In genomic region chr18:76492669-76493212, GRCh38 we compare ENCODE assay signal across 8 cellular contexts. TPM values are rescaled to one million over a fixed set of nuclear protein-coding genes. Genes with fewer than 3 reads are reported as not detected.
DNase-seq lines count a peak whose midpoint lies in the region; ATAC-seq and TF ChIP-seq lines count a peak whose summit lies in the region.

No MANE protein-coding gene starts in this region.

- intact Hi-C loops in heart left ventricle (cut with DNase I): loop anchor here in 6 of 10 donors (5.0 to 10.0 kb wide), 7 partner anchors 40 to 192 kb away; no protein-coding TSS in a partner anchor
- intact Hi-C loops in tibial artery (cut with DNase I; ENCODE audit: low total_unique reads): no loop called here

- H3K27me3 ChIP-seq in heart left ventricle (no peaks in the 10 kb centered on the region), parathyroid adenoma (ENCODE audit: control insufficient read depth, insufficient read depth, low read length) (no peaks in the 10 kb centered on the region), tibial artery (peaks cover 0 to 74% of the 10 kb centered on the region in 2 donors)

- TF ChIP-seq POLR2A in heart left ventricle (IDR thresholded peaks at IDR 0.05): no peak

- peaks cover 7% of the 10 kb centered on the region for H3K79me2 ChIP-seq in parathyroid adenoma

- peak; percentile 78 for ATAC-seq in HG02798 (IDR thresholded peaks at IDR 0.05; ENCODE audit: poor library complexity, unreplicated experiment)
- peak; percentile 91 to 96 (median 95) for ATAC-seq in heart left ventricle

- peak overlapping the region; percentile 25 to 92 (median 84) for H3K27ac ChIP-seq in heart left ventricle
- peak overlapping the region; percentile 83 for H3K27ac ChIP-seq in parathyroid adenoma
- peak overlapping the region; percentile 53 to 62 for H3K27ac ChIP-seq in tibial artery

- in situ Hi-C loops in GM13976 (cut with MboI; ENCODE audit: low sequenced_read_pairs, unreplicated experiment): loop anchor here (25.0 kb wide), 1 partner anchor 620 kb away; no protein-coding TSS in a partner anchor

- peak overlapping the region; percentile 74 for H2AFZ ChIP-seq in parathyroid adenoma

- WGBS in heart left ventricle, 4 donors: 0% methylated on average over 31 of the region's 31 CpGs

- H3K4me2 ChIP-seq in parathyroid adenoma (ENCODE audit: low read length): peak overlapping the region; percentile 71

- H3K36me3 ChIP-seq in heart left ventricle (no peaks in the 10 kb centered on the region), parathyroid adenoma (ENCODE audit: control insufficient read depth, insufficient read depth, low read length) (no peaks in the 10 kb centered on the region), tibial artery (no peaks in the 10 kb centered on the region)

- no peak for TF ChIP-seq CTCF in GM13976 (IDR thresholded peaks at IDR 0.05; ENCODE audit: borderline replicate concordance, control extremely low read depth, extremely low read depth, insufficient read depth, missing control alignments)
- TF ChIP-seq CTCF in heart left ventricle (IDR thresholded peaks at IDR 0.05): no peak
- no peak for TF ChIP-seq CTCF in parathyroid adenoma (IDR thresholded peaks at IDR 0.05)
- TF ChIP-seq CTCF in tibial artery (IDR thresholded peaks at IDR 0.05): no peak

- DNase-seq in GM13976 (ENCODE audit: low spot score): peak; percentile 94
- DNase-seq in NCI-H1417 treated with DMSO at 0.1 percent for 48 hours (lab: John Stamatoyannopoulos, UW): peak; percentile 99
- peak; percentile 89 for DNase-seq in T follicular helper cell (ENCODE audit: low read depth)
- peak; percentile 98 for DNase-seq in amniotic epithelial cell (ENCODE audit: low read depth)
- DNase-seq in heart left ventricle: peak; percentile 100
- peak; percentile 98 to 99 for DNase-seq in tibial artery

- H3K9ac ChIP-seq in parathyroid adenoma: no peak overlapping the region

- H3K9me3 ChIP-seq in heart left ventricle (no peaks in the 10 kb centered on the region), parathyroid adenoma (ENCODE audit: control insufficient read depth, low read length) (no peaks in the 10 kb centered on the region), tibial artery (no peaks in the 10 kb centered on the region)

- peak overlapping the region; percentile 62 to 86 (median 78) for H3K4me3 ChIP-seq in heart left ventricle
- H3K4me3 ChIP-seq in parathyroid adenoma (ENCODE audit: low read depth, low read length): peak overlapping the region; percentile 64
- peak overlapping the region; percentile 56 to 57 for H3K4me3 ChIP-seq in tibial artery

- H3K4me1 ChIP-seq in heart left ventricle: peaks cover 0 to 51% (median 31%) of the 10 kb centered on the region in 12 donors
- peaks cover 10% of the 10 kb centered on the region for H3K4me1 ChIP-seq in parathyroid adenoma
- peaks cover 0 to 55% (median 41%) of the 10 kb centered on the region in 4 donors for H3K4me1 ChIP-seq in tibial artery

RNA-seq across cellular contexts. Expression of gene ZNF516, which starts 2.3 kb away (rescaled TPM):
- 10 to 100 TPM; 10.1 to 24.8 (median 14.6) TPM for total RNA-seq in heart left ventricle
- 1 to 10 TPM; 4.8 to 4.9 TPM for polyA plus RNA-seq in heart left ventricle

Comparison
In these comparisons a context has a peak if more than half of its experiments do, and no peak if none do; other contexts are left out.
1. Peak in every context shown above with its lines: DNase-seq, ATAC-seq, H3K4me3 ChIP-seq and H3K27ac ChIP-seq.